9 cellular contexts compared by ENCODE assay signal in the genomic region with DNA sequence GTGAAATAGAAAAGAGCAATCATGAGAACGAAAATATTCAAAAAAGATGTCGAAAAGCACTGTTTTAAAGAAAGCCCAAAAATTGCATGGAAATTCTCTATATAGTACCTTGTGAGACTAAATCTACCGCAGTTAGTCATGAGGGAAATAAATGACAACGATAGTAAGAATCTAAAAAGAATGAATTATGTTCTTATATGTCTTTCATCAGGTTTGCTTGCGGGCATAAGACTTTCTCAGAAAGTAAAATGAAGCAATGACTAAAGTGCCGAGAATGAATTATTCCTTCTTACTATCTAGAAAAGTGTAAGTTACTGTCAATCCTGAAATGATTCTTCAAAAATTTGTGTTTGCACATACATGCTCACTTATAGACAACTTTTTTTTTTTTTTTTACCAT. TPM values are rescaled to one million over a fixed set of nuclear protein-coding genes. Genes with fewer than 3 reads are reported as not detected.
"Had no signal": no experiment of that assay in that cellular context is flagged by ENCODE, and none has a peak within 500 bp of the region (broad histone marks: within the 10 kb centered on the region; RNA-seq: fewer than 3 reads in every experiment).

No MANE protein-coding gene starts in this region.

- H3K4me1 Mint-ChIP-seq: IgD-negative memory B cell had no signal

- DNase-seq: GM23248, GOT3, H7, HFFc6 had no signal

- H3K36me3 Mint-ChIP-seq: IgD-negative memory B cell had no signal

- H3K27ac ChIP-seq: GM23248, HL-60 had no signal

- H3K9me3 ChIP-seq: HAP-1 had no signal

- H3K9ac ChIP-seq: GM23248 had no signal

- ATAC-seq: HCT116, HepG2 had no signal

- H3K27me3 Mint-ChIP-seq: IgD-negative memory B cell had no signal

- H2AFZ ChIP-seq: GM23248 had no signal

- H3K36me3 ChIP-seq: HAP-1 had no signal

- H3K4me3 ChIP-seq: GM23248, HAP-1 had no signal

- H3K4me1 ChIP-seq: HAP-1 had no signal

- H3K4me3 Mint-ChIP-seq: HFFc6, IgD-negative memory B cell had no signal

- H3K27ac Mint-ChIP-seq: HFFc6, IgD-negative memory B cell had no signal

RNA-seq across cellular contexts. Expression of a gene that starts 26.4 kb away (rescaled TPM):
- total RNA-seq: GM23248, HepG2, HFFc6 had no signal
- polyA plus RNA-seq: IgD-negative memory B cell had no signal
